In the genomic region with DNA sequence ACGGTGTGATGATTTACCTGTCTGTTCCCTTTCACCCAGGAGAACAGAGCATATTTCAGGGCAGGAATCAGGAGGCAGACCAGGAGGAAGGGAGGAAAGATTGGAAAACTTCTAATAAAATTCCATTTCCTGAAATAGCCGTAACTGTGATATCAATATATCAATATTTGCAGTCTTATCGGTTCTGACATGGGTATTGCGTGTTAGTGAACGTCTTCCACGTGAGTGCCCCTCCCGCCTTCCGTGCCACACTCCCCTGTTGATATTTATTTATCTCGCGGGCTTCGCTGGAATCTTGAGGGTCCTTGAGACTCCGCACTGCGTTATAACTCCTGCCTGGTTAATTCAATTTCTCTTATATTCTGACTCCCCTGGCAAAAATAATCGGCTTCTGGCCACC, we compare ENCODE assay signal across 31 cellular contexts.
"Had no signal": no experiment of that assay in that cellular context is flagged by ENCODE, and none has a peak within 500 bp of the region (broad histone marks: within the 10 kb centered on the region; RNA-seq: fewer than 3 reads in every experiment).

No MANE protein-coding gene starts in this region.

- H3K27me3 ChIP-seq: adrenal gland, body of pancreas, brain microvascular endothelial cell, breast epithelium had no signal

- H3K36me3 ChIP-seq: adrenal gland, brain microvascular endothelial cell, breast epithelium had no signal

- ATAC-seq: activated CD8-positive, alpha-beta T cell treated with anti-CD3 and anti-CD28 coated beads for 36 hours; activated naive CD4-positive, alpha-beta T cell treated with anti-CD3 and anti-CD28 coated beads, Interleukin-2, amount 50 U/mL, for 72 hours; activated T-cell treated with anti-CD3 and anti-CD28 coated beads, Interleukin-2, amount 50 U/mL, for 4 hours; activated T-cell treated with anti-CD3 and anti-CD28 coated beads, Interleukin-2, amount 50 U/mL, for 72 hours; activated T-helper 17 cell treated with anti-CD3 and anti-CD28 coated beads, Interleukin-2, amount 50 U/mL, for 72 hours; body of pancreas had no signal

- H3K4me1 ChIP-seq: adrenal gland, body of pancreas, breast epithelium had no signal

- DNase-seq: activated B cell treated with CpG ODN at 0.5 μM for 24 hours; activated CD4-positive, alpha-beta memory T cell treated with anti-CD3 and anti-CD28 coated beads for 36 hours; activated CD4-positive, alpha-beta T cell treated with anti-CD3 and anti-CD28 coated beads for 4 hours; activated CD4-positive, alpha-beta T cell treated with anti-CD3 and anti-CD28 coated beads, Interleukin-2, amount 10 ng/mL, durations not matched to agents 24 days and 14 days; activated CD4-positive, alpha-beta T cell treated with anti-CD3 and anti-CD28 coated beads, Interleukin-2, amount 50 U/mL, for 1 hour; activated CD4-positive, alpha-beta T cell treated with anti-CD3 and anti-CD28 coated beads, Interleukin-2, amount 50 U/mL, for 4 hours; activated CD4-positive, CD25-positive, alpha-beta regulatory T cell treated with anti-CD3 and anti-CD28 coated beads, Interleukin-2, amount 50 U/mL, for 72 hours; activated CD8-positive, alpha-beta memory T cell treated with anti-CD3 and anti-CD28 coated beads, Interleukin-2, amount 50 U/mL, for 4 hours; activated CD8-positive, alpha-beta T cell treated with anti-CD3 and anti-CD28 coated beads for 36 hours; activated effector memory CD4-positive, alpha-beta T cell treated with anti-CD3 and anti-CD28 coated beads, Interleukin-2, amount 50 U/mL, for 16 hours; activated gamma-delta T cell treated with Interleukin-2 at 50 U/mL for 16 hours; activated naive CD4-positive, alpha-beta T cell; activated naive CD4-positive, alpha-beta T cell treated with anti-CD3 and anti-CD28 coated beads for 36 hours; activated naive CD4-positive, alpha-beta T cell treated with anti-CD3 and anti-CD28 coated beads, Interleukin-2, amount 50 U/mL, for 16 hours; activated naive CD8-positive, alpha-beta T cell treated with anti-CD3 and anti-CD28 coated beads for 36 hours; activated T-cell treated with anti-CD3 and anti-CD28 coated beads for 4 hours; activated T-cell treated with anti-CD3 and anti-CD28 coated beads, Interleukin-2, amount 50 U/mL, for 1 hour; activated T-cell treated with anti-CD3 and anti-CD28 coated beads, Interleukin-2, amount 50 U/mL, for 4 hours; activated T-cell treated with anti-CD3 and anti-CD28 coated beads, Interleukin-2, amount 50 U/mL, for 72 hours; adrenal gland; amniotic stem cell; aorta; body of pancreas; brain microvascular endothelial cell; central memory CD4-positive, alpha-beta T cell; T-helper 2 cell; T-helper 9 cell had no signal

- H3K4me3 ChIP-seq: adrenal gland, body of pancreas, breast epithelium had no signal

- H3K27ac ChIP-seq: adrenal gland, body of pancreas, brain microvascular endothelial cell, breast epithelium, VCaP had no signal
